2 cellular contexts compared by ENCODE assay signal in the genomic region with DNA sequence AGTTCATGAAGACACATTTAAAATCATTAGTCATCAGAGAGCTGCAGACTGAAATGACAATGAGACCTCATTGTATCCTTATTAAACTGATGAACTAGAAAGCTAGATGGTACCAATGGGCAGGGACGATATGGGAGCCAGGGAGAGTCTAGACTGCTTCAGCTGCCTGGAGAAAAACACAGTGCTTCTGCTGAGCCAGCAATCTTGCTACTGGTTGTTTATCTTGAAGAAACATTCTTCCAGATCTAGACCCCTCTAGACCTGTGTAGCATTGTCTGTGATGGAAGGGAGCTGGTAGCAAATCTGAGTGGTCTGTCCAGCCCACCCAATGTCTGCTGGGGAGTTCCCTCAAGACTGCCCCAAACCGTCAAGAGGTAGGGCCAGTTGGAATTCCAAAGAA.
TF ChIP-seq lines count a peak whose summit lies in the region.

No MANE protein-coding gene starts in this region.

TF ChIP-seq in A549, 52 proteins besides CTCF, POLR2A, EP300 and RAD21:
- TF ChIP-seq CBX8 (IDR thresholded peaks at IDR 0.05), result no peak
- TF ChIP-seq MAZ (IDR thresholded peaks at IDR 0.05; ENCODE audit: borderline replicate concordance, low read depth, low read length), result no peak
- peak; percentile 75 for TF ChIP-seq MAFK (IDR thresholded peaks at IDR 0.05; ENCODE audit: partially characterized antibody)

TF ChIP-seq in IMR-90, 13 proteins besides CTCF, POLR2A, EP300 and RAD21:
- TF ChIP-seq CEBPB (IDR thresholded peaks at IDR 0.05; ENCODE audit: low read depth, low read length) (no peak), MAFK (IDR thresholded peaks at IDR 0.05; ENCODE audit: low read depth, low read length) (peak; percentile 59), CHD1 (IDR thresholded peaks at IDR 0.05; ENCODE audit: low read depth, low read length) (no peak)
